In genomic region chr20:3846378-3846739, GRCh38 we compare ENCODE assay signal across 8 cellular contexts. TPM values are rescaled to one million over a fixed set of nuclear protein-coding genes. Genes with fewer than 3 reads are reported as not detected.
DNase-seq lines count a peak whose midpoint lies in the region; ATAC-seq, FAIRE-seq and TF ChIP-seq lines count a peak whose summit lies in the region.

No MANE protein-coding gene starts in this region.

- no peaks in the 10 kb centered on the region for H3K9me3 Mint-ChIP-seq in stimulated activated naive CD8-positive, alpha-beta T cell treated with anti-CD3 and anti-CD28 coated beads, Interleukin-15, Interleukin-2, amounts not matched to agents 100 ng/mL and 50 ng/mL, for 24 hours

- FAIRE-seq in GM12892 (lab: Jason Lieb, UNC), result no peak

- no peaks in the 10 kb centered on the region for H3K36me3 Mint-ChIP-seq in stimulated activated naive CD8-positive, alpha-beta T cell treated with anti-CD3 and anti-CD28 coated beads, Interleukin-15, Interleukin-2, amounts not matched to agents 100 ng/mL and 50 ng/mL, for 24 hours (ENCODE audit: low read depth)

- H3K27ac ChIP-seq in caudate nucleus (ENCODE audit: low read depth, low read length) (peak overlapping the region; percentile 94), mucosa of rectum (ENCODE audit: low read depth in 2 of 2, low read length in 2 of 2) (peak overlapping the region; percentile 96 to 97)

- H3K9ac ChIP-seq in mucosa of rectum (ENCODE audit: low read depth in 1 of 2, low read length in 2 of 2), result peak overlapping the region; percentile 94 to 100

- H3K27me3 Mint-ChIP-seq in stimulated activated naive CD8-positive, alpha-beta T cell treated with anti-CD3 and anti-CD28 coated beads, Interleukin-15, Interleukin-2, amounts not matched to agents 100 ng/mL and 50 ng/mL, for 24 hours, result no peaks in the 10 kb centered on the region

- peaks cover 30% of the 10 kb centered on the region for H3K4me1 Mint-ChIP-seq in stimulated activated naive CD8-positive, alpha-beta T cell treated with anti-CD3 and anti-CD28 coated beads, Interleukin-15, Interleukin-2, amounts not matched to agents 100 ng/mL and 50 ng/mL, for 24 hours (ENCODE audit: low read depth)

- peak overlapping the region; percentile 89 for H3K27ac Mint-ChIP-seq in stimulated activated naive CD8-positive, alpha-beta T cell treated with anti-CD3 and anti-CD28 coated beads, Interleukin-15, Interleukin-2, amounts not matched to agents 100 ng/mL and 50 ng/mL, for 24 hours

- DNase-seq in stimulated activated naive CD8-positive, alpha-beta T cell treated with anti-CD3 and anti-CD28 coated beads, Interleukin-15, Interleukin-2, amounts not matched to agents 100 U/mL and 50 U/mL, for 24 hours, result no peak
- peak in 13 of 61 donors; percentile 35 to 68 (median 53) for DNase-seq in caudate nucleus (lab: John Stamatoyannopoulos, UW)
- DNase-seq in COLO829 (ENCODE audit: low spot score), result no peak
- DNase-seq in GM12892 (ENCODE audit: insufficient read length), result no peak
- DNase-seq in H4 (ENCODE audit: low spot score), result no peak

- peak overlapping the region; percentile 92 for H3K4me3 Mint-ChIP-seq in stimulated activated naive CD8-positive, alpha-beta T cell treated with anti-CD3 and anti-CD28 coated beads, Interleukin-15, Interleukin-2, amounts not matched to agents 100 ng/mL and 50 ng/mL, for 24 hours

- TF ChIP-seq POLR2A in GM12892 (IDR thresholded peaks at IDR 0.05; ENCODE audit: low read depth, low read length), result no peak

- peak overlapping the region; percentile 78 to 96 for H3K4me3 ChIP-seq in mucosa of rectum (ENCODE audit: low read length in 2 of 2)

- H3K9me3 ChIP-seq in mucosa of rectum (ENCODE audit: control insufficient read depth in 2 of 2, low read length in 2 of 2), result no peaks in the 10 kb centered on the region

- no peak for ATAC-seq in stimulated activated naive CD8-positive, alpha-beta T cell treated with anti-CD3 and anti-CD28 coated beads, Interleukin-15, Interleukin-2, amounts not matched to agents 100 U/mL and 50 U/mL, for 24 hours
- ATAC-seq in HG03108 (IDR thresholded peaks at IDR 0.05; ENCODE audit: unreplicated experiment), result no peak

- H3K4me1 ChIP-seq in mucosa of rectum (ENCODE audit: control insufficient read depth in 2 of 2, insufficient read depth in 2 of 2, low read length in 2 of 2), result peaks cover 28 to 33% of the 10 kb centered on the region in 2 donors

- no peaks in the 10 kb centered on the region for H3K27me3 ChIP-seq in mucosa of rectum (ENCODE audit: control insufficient read depth in 2 of 2, insufficient read depth in 2 of 2, low read length in 2 of 2)

- peaks cover 0 to 2% of the 10 kb centered on the region in 2 donors for H3K36me3 ChIP-seq in mucosa of rectum (ENCODE audit: control insufficient read depth in 2 of 2, insufficient read depth in 2 of 2, low read length in 2 of 2)

RNA-seq across cellular contexts. Expression of gene MAVS, which starts 0.3 kb away (rescaled TPM):
- polyA plus RNA-seq in GM12892 (2012; ENCODE audit: missing spikeins), result 9.5 TPM
- total RNA-seq in H4 (2014; rRNA removed; shearing (Covaris generic)), result 9.6 and 10.0 TPM in 2 replicates

RNA-seq across cellular contexts. Expression of gene AP5S1, which starts 26.0 kb away (rescaled TPM):
- polyA plus RNA-seq in GM12892 (2012; ENCODE audit: missing spikeins), result 3.2 TPM
- 16.7 and 16.9 TPM in 2 replicates for total RNA-seq in H4 (2014; rRNA removed; shearing (Covaris generic))

RNA-seq across cellular contexts. Expression of gene PANK2, which starts 42.8 kb away (rescaled TPM):
- 27.8 TPM for polyA plus RNA-seq in GM12892 (2012; ENCODE audit: missing spikeins)
- 37.4 and 40.8 TPM in 2 replicates for total RNA-seq in H4 (2014; rRNA removed; shearing (Covaris generic))

RNA-seq across cellular contexts. Expression of gene CDC25B, which starts 50.2 kb away (rescaled TPM):
- polyA plus RNA-seq in GM12892 (2012; ENCODE audit: missing spikeins), result 13.1 TPM
- 35.7 and 39.6 TPM in 2 replicates for total RNA-seq in H4 (2014; rRNA removed; shearing (Covaris generic))

RNA-seq across cellular contexts. Expression of gene CENPB, which starts 59.8 kb away (rescaled TPM):
- 10.4 TPM for polyA plus RNA-seq in GM12892 (2012; ENCODE audit: missing spikeins)
- 24.3 and 45.5 TPM in 2 replicates for total RNA-seq in H4 (2014; rRNA removed; shearing (Covaris generic))
